Comparison of ENCODE assay signal across 15 cellular contexts in the genomic region with DNA sequence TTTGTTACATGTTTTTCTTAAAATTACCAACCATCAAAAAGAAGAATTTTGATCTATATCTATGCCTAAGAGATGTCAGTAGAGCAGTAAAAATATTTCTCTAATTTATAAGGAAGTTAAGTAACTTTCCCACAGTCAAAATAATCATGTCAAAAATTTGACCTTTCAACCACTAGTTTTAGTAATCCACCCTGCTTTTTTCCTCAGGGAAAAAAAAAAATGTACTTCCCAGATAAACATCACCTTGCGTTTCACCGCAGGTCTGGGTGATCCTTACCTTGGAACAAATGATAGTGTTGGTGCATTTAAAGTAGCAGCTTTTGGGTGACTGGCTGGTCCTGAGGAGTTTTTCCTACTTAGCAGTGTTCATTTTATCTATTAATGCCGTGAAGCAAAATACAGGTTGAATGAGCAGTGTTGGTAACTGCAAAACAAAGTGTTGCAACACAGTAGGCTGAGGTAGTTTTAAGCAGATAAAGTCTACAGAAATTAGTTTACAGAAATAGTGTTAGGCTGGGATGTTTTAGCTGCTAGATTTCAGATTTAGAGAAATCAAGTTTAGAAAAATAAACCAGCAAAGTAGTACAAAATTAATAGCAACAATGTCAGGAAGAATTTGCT.
A peak's percentile ranks its signal among the peaks of the same experiment; 100 is the strongest.
DNase-seq lines count a peak whose midpoint lies in the region; ATAC-seq and TF ChIP-seq lines count a peak whose summit lies in the region.
"Had no signal": no experiment of that assay in that cellular context is flagged by ENCODE, and none has a peak within 500 bp of the region (broad histone marks: within the 10 kb centered on the region; RNA-seq: fewer than 3 reads in every experiment).

No MANE protein-coding gene starts in this region.

- no peaks in the 10 kb centered on the region for H3K9me2 ChIP-seq in SK-N-SH

- no peaks in the 10 kb centered on the region for H4K20me1 ChIP-seq in SK-N-SH (ENCODE audit: insufficient read depth)

- CTCF ChIA-PET in SK-N-SH (lab: Yijun Ruan, JAX) (interaction anchor here (0.7 kb wide), 1 partner anchor 14 kb away, joined by 3 read pairs; no protein-coding TSS in a partner anchor), GM10248 (lab: Yijun Ruan, JAX) (interaction anchor here (0.8 to 1.3 kb wide), 2 partner anchors 15 to 99 kb away, joined by 4 read pairs; no protein-coding TSS in a partner anchor)

- no peak for TF ChIP-seq POLR2A in uterus (IDR thresholded peaks at IDR 0.05)

- no peak for TF ChIP-seq RAD21 in SK-N-SH (IDR thresholded peaks at IDR 0.05; ENCODE audit: low read length)

- intact Hi-C loops in uterus (cut with DNase I; ENCODE audit: low total_unique reads) = no loop called here

- no peak overlapping the region for H3K27ac ChIP-seq in SK-N-SH (ENCODE audit: low read depth in 2 of 2, low read length in 1 of 2)
- H3K27ac ChIP-seq in parathyroid adenoma = peak overlapping the region; percentile 71
- H3K27ac ChIP-seq in uterus = peak overlapping the region; percentile 52 to 65

- no peak overlapping the region for H3K4me3 ChIP-seq in SK-N-SH (ENCODE audit: low read depth in 2 of 2, low read length in 1 of 2)
- H3K4me3 ChIP-seq in fibroblast of the aortic adventitia (ENCODE audit: low read depth, low read length) = no peak overlapping the region
- peak overlapping the region; percentile 25 for H3K4me3 ChIP-seq in parathyroid adenoma (ENCODE audit: low read depth, low read length)
- H3K4me3 ChIP-seq in uterus = no peak overlapping the region

- H3K27me3 ChIP-seq in SK-N-SH (ENCODE audit: insufficient read depth) (no peaks in the 10 kb centered on the region), parathyroid adenoma (ENCODE audit: control insufficient read depth, insufficient read depth, low read length) (no peaks in the 10 kb centered on the region), uterus (no peaks in the 10 kb centered on the region)

- POLR2A ChIA-PET in SK-N-SH (lab: Yijun Ruan, JAX) = no interaction called here
- POLR2A ChIA-PET in GM10248 (lab: Yijun Ruan, JAX) = no interaction called here

- no peaks in the 10 kb centered on the region for H3F3A ChIP-seq in SK-N-SH (replicated peaks; ENCODE audit: insufficient read depth)

- TF ChIP-seq EP300 in SK-N-SH (IDR thresholded peaks at IDR 0.05; ENCODE audit: borderline replicate concordance in 1 of 2, low read depth in 1 of 2, low read length in 1 of 2) = no peak

- H3K4me1 ChIP-seq in SK-N-SH (ENCODE audit: control insufficient read depth in 1 of 2, insufficient read depth in 2 of 2, low read depth in 1 of 2, low read length in 1 of 2) (peaks cover 0 to 7% of the 10 kb centered on the region in 2 experiments; a peak in 1 of 4 replicates), parathyroid adenoma (peaks cover 41% of the 10 kb centered on the region), uterus (peaks cover 0 to 5% of the 10 kb centered on the region in 2 donors)

- no peak for DNase-seq in SK-N-SH
- DNase-seq in fibroblast of the aortic adventitia (ENCODE audit: low read depth) = peak; percentile 42
- DNase-seq in uterus = no peak
- no peak for DNase-seq in NCI-H2227 (lab: John Stamatoyannopoulos, UW; ENCODE audit: unreplicated experiment)
- DNase-seq in activated CD4-positive, alpha-beta T cell treated with anti-CD3 and anti-CD28 coated beads for 1 hour = no peak
- DNase-seq in GM10248 (ENCODE audit: extremely low spot score) = no peak
- DNase-seq: activated CD8-positive, alpha-beta T cell treated with anti-CD3 and anti-CD28 coated beads, Interleukin-2, amount 10 ng/mL, durations not matched to agents 7 days and 5 days; activated naive CD4-positive, alpha-beta T cell treated with anti-CD3 and anti-CD28 coated beads for 36 hours; dermis blood vessel endothelial cell; glutamatergic neuron; NCI-H1048; NCI-H2227 treated with DMSO at 0.1 percent for 48 hours had no signal

- H3K9me3 ChIP-seq in SK-N-SH (no peaks in the 10 kb centered on the region), parathyroid adenoma (ENCODE audit: control insufficient read depth, low read length) (no peaks in the 10 kb centered on the region), uterus (no peaks in the 10 kb centered on the region)

- H3K36me3 ChIP-seq in SK-N-SH (replicated peaks in 1 of 2; ENCODE audit: control insufficient read depth in 1 of 2, insufficient read depth in 2 of 2, low read length in 1 of 2) = no peaks in the 10 kb centered on the region
- H3K36me3 ChIP-seq in parathyroid adenoma (ENCODE audit: control insufficient read depth, insufficient read depth, low read length) = no peaks in the 10 kb centered on the region
- H3K36me3 ChIP-seq in uterus = no peaks in the 10 kb centered on the region

- ATAC-seq in SK-N-SH treated with all-trans-retinoic acid at 6 μM for 48 hours = no peak
- ATAC-seq: activated CD8-positive, alpha-beta T cell treated with anti-CD3 and anti-CD28 coated beads, Interleukin-2, amount 10 ng/mL, durations not matched to agents 7 days and 5 days; Panc1 had no signal

- 0 out of 2 replicates have a peak overlapping the region, but pooled peaks have one; percentile 23 for H3K4me2 ChIP-seq in SK-N-SH
- H3K4me2 ChIP-seq in parathyroid adenoma (ENCODE audit: low read length) = peak overlapping the region; percentile 58

- no peak overlapping the region for H3K9ac ChIP-seq in SK-N-SH
- no peak overlapping the region for H3K9ac ChIP-seq in parathyroid adenoma

- H2AFZ ChIP-seq in SK-N-SH (ENCODE audit: low read depth) (no peak overlapping the region), parathyroid adenoma (peak overlapping the region; percentile 13)

- peaks cover 30% of the 10 kb centered on the region; the same call in 1 of the 2 replicates for H3K79me2 ChIP-seq in SK-N-SH (ENCODE audit: insufficient read depth)
- H3K79me2 ChIP-seq in parathyroid adenoma = peaks cover 18% of the 10 kb centered on the region

- WGBS in SK-N-SH (ENCODE audit: low lambda C conversion rate) = 82% methylated on average over 3 of the region's 3 CpGs

- TF ChIP-seq CTCF in SK-N-SH (IDR thresholded peaks at IDR 0.05) = no peak
- TF ChIP-seq CTCF in fibroblast of the aortic adventitia (IDR thresholded peaks at IDR 0.05; ENCODE audit: insufficient read depth, low read length) = no peak
- no peak for TF ChIP-seq CTCF in parathyroid adenoma (IDR thresholded peaks at IDR 0.05)
- TF ChIP-seq CTCF in uterus (IDR thresholded peaks at IDR 0.05) = no peak
- TF ChIP-seq CTCF in GM10248 (IDR thresholded peaks at IDR 0.05; ENCODE audit: control extremely low read depth, extremely low read depth, low read depth, missing control alignments) = no peak

TF ChIP-seq in SK-N-SH, 30 proteins besides CTCF, POLR2A, EP300 and RAD21 (continues in another document):
- TF ChIP-seq GABPA (IDR thresholded peaks at IDR 0.05; ENCODE audit: low read depth) (no peak), ELF1 (IDR thresholded peaks at IDR 0.05) (no peak), GATA2 (CRISPR knock-in tag; IDR thresholded peaks at IDR 0.05) (no peak), FOXM1 (IDR thresholded peaks at IDR 0.05; ENCODE audit: low read depth) (no peak), ZBTB33 (IDR thresholded peaks at IDR 0.05; ENCODE audit: borderline replicate concordance, low read depth) (no peak), JUND (IDR thresholded peaks at IDR 0.05) (no peak), SMC3 (IDR thresholded peaks at IDR 0.05; ENCODE audit: low read depth, low read length) (no peak), MAX (IDR thresholded peaks at IDR 0.05; ENCODE audit: low read depth) (no peak)

TF ChIP-seq in SK-N-SH treated with all-trans-retinoic acid at 6 μM for 48 hours, 23 proteins besides CTCF, POLR2A, EP300 and RAD21:
- TF ChIP-seq BACH2 (CRISPR knock-in tag; IDR thresholded peaks at IDR 0.05; ENCODE audit: borderline replicate concordance) = no peak
- TF ChIP-seq TCF4 (CRISPR knock-in tag; IDR thresholded peaks at IDR 0.05; ENCODE audit: borderline replicate concordance) = no peak
- no peak for TF ChIP-seq ZC3H10 (CRISPR knock-in tag; IDR thresholded peaks at IDR 0.05)
- TF ChIP-seq PATZ1 (CRISPR knock-in tag; IDR thresholded peaks at IDR 0.05; ENCODE audit: borderline replicate concordance) = no peak
- TF ChIP-seq SNAI2 (CRISPR knock-in tag; IDR thresholded peaks at IDR 0.05) = no peak
- no peak for TF ChIP-seq CREB5 (CRISPR knock-in tag; IDR thresholded peaks at IDR 0.05; ENCODE audit: low read depth)
- TF ChIP-seq PPARA (CRISPR knock-in tag; IDR thresholded peaks at IDR 0.05; ENCODE audit: borderline replicate concordance) = no peak
- no peak for TF ChIP-seq ZFP30 (CRISPR knock-in tag; IDR thresholded peaks at IDR 0.05)
- no peak for TF ChIP-seq ARNTL (CRISPR knock-in tag; IDR thresholded peaks at IDR 0.05; ENCODE audit: borderline replicate concordance, low read depth)

Comparison
In these comparisons a context has a peak if more than half of its experiments do, and no peak if none do; other contexts are left out.
1. H3K27ac ChIP-seq: peak in parathyroid adenoma (single experiment) and uterus (2 of 2); none in SK-N-SH (0 of 2).